ENCODE assay signal across 1 cellular context in the genomic region with DNA sequence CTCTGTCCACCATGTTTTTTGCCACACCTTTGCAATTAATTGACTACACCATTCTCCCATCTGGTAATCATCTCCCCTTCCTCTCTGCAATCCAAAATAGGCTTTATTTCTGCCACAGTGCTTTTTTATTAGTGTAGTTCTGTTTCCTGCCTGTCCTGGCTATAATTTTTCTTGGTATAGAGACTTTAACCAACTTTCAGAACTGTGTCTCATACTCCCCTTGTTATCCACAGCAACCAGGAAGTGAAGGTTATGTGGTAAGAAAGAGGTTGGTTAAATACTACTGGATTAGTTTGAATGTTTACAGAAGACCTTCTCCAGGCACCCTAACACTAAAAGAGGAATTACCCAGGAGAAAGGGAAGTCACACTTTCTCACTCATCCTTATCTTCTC.
TF ChIP-seq lines count a peak whose summit lies in the region.

No MANE protein-coding gene starts in this region.

TF ChIP-seq in IMR-90, 13 proteins besides CTCF, POLR2A, EP300 and RAD21:
- TF ChIP-seq CHD1 (IDR thresholded peaks at IDR 0.05; ENCODE audit: low read depth, low read length) = no peak
- TF ChIP-seq CEBPB (IDR thresholded peaks at IDR 0.05; ENCODE audit: low read depth, low read length) = no peak
- no peak for TF ChIP-seq MAFK (IDR thresholded peaks at IDR 0.05; ENCODE audit: low read depth, low read length)
- TF ChIP-seq, protein P1, sequence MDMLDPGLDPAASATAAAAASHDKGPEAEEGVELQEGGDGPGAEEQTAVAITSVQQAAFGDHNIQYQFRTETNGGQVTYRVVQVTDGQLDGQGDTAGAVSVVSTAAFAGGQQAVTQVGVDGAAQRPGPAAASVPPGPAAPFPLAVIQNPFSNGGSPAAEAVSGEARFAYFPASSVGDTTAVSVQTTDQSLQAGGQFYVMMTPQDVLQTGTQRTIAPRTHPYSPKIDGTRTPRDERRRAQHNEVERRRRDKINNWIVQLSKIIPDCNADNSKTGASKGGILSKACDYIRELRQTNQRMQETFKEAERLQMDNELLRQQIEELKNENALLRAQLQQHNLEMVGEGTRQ (IDR thresholded peaks at IDR 0.05; ENCODE audit: low read depth, low read length) = no peak
- TF ChIP-seq MAZ (IDR thresholded peaks at IDR 0.05; ENCODE audit: borderline replicate concordance, low read depth, low read length) = no peak
- no peak for TF ChIP-seq RCOR1 (IDR thresholded peaks at IDR 0.05; ENCODE audit: insufficient replicate concordance, low read length)
- TF ChIP-seq MXI1 (IDR thresholded peaks at IDR 0.05; ENCODE audit: borderline replicate concordance, low read depth, low read length) = no peak
- no peak for TF ChIP-seq NFE2L2 (IDR thresholded peaks at IDR 0.05; ENCODE audit: low read depth, low read length)
- TF ChIP-seq, protein P2, sequence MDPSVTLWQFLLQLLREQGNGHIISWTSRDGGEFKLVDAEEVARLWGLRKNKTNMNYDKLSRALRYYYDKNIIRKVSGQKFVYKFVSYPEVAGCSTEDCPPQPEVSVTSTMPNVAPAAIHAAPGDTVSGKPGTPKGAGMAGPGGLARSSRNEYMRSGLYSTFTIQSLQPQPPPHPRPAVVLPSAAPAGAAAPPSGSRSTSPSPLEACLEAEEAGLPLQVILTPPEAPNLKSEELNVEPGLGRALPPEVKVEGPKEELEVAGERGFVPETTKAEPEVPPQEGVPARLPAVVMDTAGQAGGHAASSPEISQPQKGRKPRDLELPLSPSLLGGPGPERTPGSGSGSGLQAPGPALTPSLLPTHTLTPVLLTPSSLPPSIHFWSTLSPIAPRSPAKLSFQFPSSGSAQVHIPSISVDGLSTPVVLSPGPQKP (IDR thresholded peaks at IDR 0.05; ENCODE audit: borderline replicate concordance, low read depth, low read length) = no peak
- no peak for TF ChIP-seq SMC3 (IDR thresholded peaks at IDR 0.05; ENCODE audit: low read depth, low read length)
TF ChIP-seq in IMR-90: peak in this region for 0.
